Comparison of ENCODE assay signal across 20 cellular contexts in the genomic region with DNA sequence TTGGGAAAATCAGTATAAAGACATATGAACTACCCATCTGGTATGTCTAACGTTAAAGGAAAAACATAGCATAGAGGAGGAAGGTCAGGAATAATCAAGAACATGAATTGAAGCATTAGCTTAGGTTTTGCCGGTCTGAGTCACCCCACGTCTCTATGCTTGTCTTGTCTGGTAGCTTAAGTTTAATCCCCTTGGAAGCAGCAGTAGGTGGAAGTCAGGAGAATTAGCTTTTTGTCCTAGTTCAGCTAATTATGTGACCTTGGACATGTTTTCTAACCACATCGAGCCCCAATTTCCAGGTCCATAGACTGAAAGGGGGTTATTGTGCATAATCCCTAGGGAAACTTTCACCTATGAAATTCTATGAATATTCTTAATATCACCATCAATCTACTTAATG.
"Had no signal": no experiment of that assay in that cellular context is flagged by ENCODE, and none has a peak within 500 bp of the region (broad histone marks: within the 10 kb centered on the region; RNA-seq: fewer than 3 reads in every experiment).

No MANE protein-coding gene starts in this region.

- H3K4me3 ChIP-seq: adrenal gland, coronary artery, heart right ventricle, stomach, suprapubic skin, tibial nerve had no signal

- H3K36me3 ChIP-seq: adrenal gland, stomach, suprapubic skin, tibial nerve had no signal

- H3K27ac ChIP-seq: adrenal gland, coronary artery, heart right ventricle, stomach, suprapubic skin, tibial nerve had no signal

- H3K9me3 ChIP-seq: adrenal gland, heart right ventricle, stomach, suprapubic skin, tibial nerve had no signal

- DNase-seq: activated CD4-positive, alpha-beta T cell treated with anti-CD3 and anti-CD28 coated beads for 1 hour; activated CD8-positive, alpha-beta memory T cell treated with anti-CD3 and anti-CD28 coated beads for 24 hours; activated CD8-positive, alpha-beta memory T cell treated with anti-CD3 and anti-CD28 coated beads, Interleukin-2, amount 50 U/mL, for 4 hours; activated T-cell treated with anti-CD3 and anti-CD28 coated beads, Interleukin-2, amount 50 U/mL, for 24 hours; adrenal gland; cerebellar nuclear complex; heart right ventricle; left colon; nephron progenitor cell; nucleus accumbens; posterior cingulate gyrus; stimulated activated CD4-positive, alpha-beta T cell treated with anti-CD3 and anti-CD28 coated beads, Interleukin-1b, Interleukin-23, amount 100 ng/mL, for 48 hours; stomach; T-cell had no signal

- ATAC-seq: activated naive CD4-positive, alpha-beta T cell treated with anti-CD3 and anti-CD28 coated beads, Interleukin-2, amount 50 U/mL, for 72 hours; activated T-helper 17 cell treated with anti-CD3 and anti-CD28 coated beads, Interleukin-2, amount 50 U/mL, for 72 hours; heart right ventricle; left colon; stimulated activated effector memory CD8-positive, alpha-beta T cell treated with anti-CD3 and anti-CD28 coated beads, Interleukin-12 subunit alpha, Interleukin-12 subunit beta, amount 100 ng/mL, for 72 hours; T-cell had no signal

- H3K4me1 ChIP-seq: adrenal gland, heart right ventricle, suprapubic skin, tibial nerve had no signal

- H3K27me3 ChIP-seq: adrenal gland, heart right ventricle, suprapubic skin, tibial nerve had no signal
